Comparison of ENCODE assay signal across 8 cellular contexts in the genomic region with DNA sequence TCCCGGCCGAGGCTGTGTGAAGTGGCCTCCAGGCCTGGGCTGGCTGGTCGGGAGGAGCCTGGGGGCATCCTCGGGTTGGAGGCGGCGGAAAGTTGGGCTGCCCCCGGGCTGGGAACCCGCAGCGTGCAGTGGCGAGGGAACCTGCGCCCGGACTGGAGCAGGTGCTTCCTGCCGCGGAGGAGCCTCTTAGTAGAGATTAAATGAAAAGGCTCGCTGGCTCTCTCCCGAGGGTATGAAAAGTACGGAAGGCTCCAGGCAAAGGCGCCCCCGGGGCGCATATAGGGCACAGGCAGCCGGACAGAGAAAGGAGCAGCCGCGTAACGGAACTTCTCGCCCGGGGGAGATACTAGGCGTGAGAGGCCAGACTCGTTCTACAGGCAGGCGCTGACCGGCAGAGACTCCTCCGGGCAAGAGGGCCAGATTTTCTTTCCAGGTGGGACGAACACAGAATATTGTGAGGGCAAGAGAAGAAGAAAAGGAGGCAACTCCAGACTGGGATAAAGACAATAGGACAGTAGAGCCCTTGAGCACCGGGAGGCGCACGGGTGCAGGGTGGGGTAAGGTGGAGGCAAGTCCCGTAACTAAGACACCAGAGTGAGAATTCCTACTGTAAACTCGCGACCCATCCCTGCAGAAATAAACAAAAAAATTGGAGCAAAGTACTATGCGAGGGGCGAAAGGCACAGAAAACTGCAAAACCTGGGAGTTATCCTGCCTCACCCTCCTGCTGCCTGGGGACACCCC. TPM values are rescaled to one million over a fixed set of nuclear protein-coding genes. Genes with fewer than 3 reads are reported as not detected.
DNase-seq lines count a peak whose midpoint lies in the region; ATAC-seq and TF ChIP-seq lines count a peak whose summit lies in the region.

No MANE protein-coding gene starts in this region.

- H3K27me3 ChIP-seq in uterus, result peaks cover 4 to 22% of the 10 kb centered on the region in 2 donors

- H3K4me1 ChIP-seq in mesodermal cell (ENCODE audit: control insufficient read depth, insufficient read depth, low read length, poor library complexity, severe bottlenecking) (peaks cover 12% of the 10 kb centered on the region), uterus (peaks cover 0 to 4% of the 10 kb centered on the region in 2 donors)

- 0% methylated on average over 18 to 37 of the region's 40 CpGs for WGBS in mesodermal cell (ENCODE audit: insufficient coverage in 2 of 2), 2 experiments

- H3K4me3 Mint-ChIP-seq in T-helper 1 cell treated with Interleukin-12 subunit alpha and Interleukin-12 subunit beta and Interleukin-4 antibody, amounts not matched to agents 30 μg/mL and 1 μg/mL, for 36 hours, result peak overlapping the region; percentile 68

- TF ChIP-seq POLR2A in uterus (IDR thresholded peaks at IDR 0.05), result no peak

- no peaks in the 10 kb centered on the region for H3K36me3 Mint-ChIP-seq in T-helper 1 cell treated with Interleukin-12 subunit alpha and Interleukin-12 subunit beta and Interleukin-4 antibody, amounts not matched to agents 30 μg/mL and 1 μg/mL, for 36 hours (ENCODE audit: low read depth)

- H3K27ac Mint-ChIP-seq in T-helper 1 cell treated with Interleukin-12 subunit alpha and Interleukin-12 subunit beta and Interleukin-4 antibody, amounts not matched to agents 30 μg/mL and 1 μg/mL, for 36 hours, result peak overlapping the region; percentile 71

- H3K4me3 ChIP-seq in mesodermal cell (ENCODE audit: extremely low read depth, insufficient read depth, low read length, poor library complexity, severe bottlenecking) (peak overlapping the region; percentile 95), uterus (peak overlapping the region; percentile 19 to 52)

- no peak for DNase-seq in T-helper 1 cell
- DNase-seq in NCI-H69 (lab: John Stamatoyannopoulos, UW), result peak; percentile 57
- DNase-seq in ecto neural progenitor cell (ENCODE audit: low spot score), result peak; percentile 71
- DNase-seq in uterus, result no peak
- no peak for DNase-seq in KG1 (lab: John Stamatoyannopoulos, UW)

- H3K9me3 Mint-ChIP-seq in T-helper 1 cell treated with Interleukin-12 subunit alpha and Interleukin-12 subunit beta and Interleukin-4 antibody, amounts not matched to agents 30 μg/mL and 1 μg/mL, for 36 hours, result peaks cover 3% of the 10 kb centered on the region

- H3K27me3 Mint-ChIP-seq in T-helper 1 cell treated with Interleukin-12 subunit alpha and Interleukin-12 subunit beta and Interleukin-4 antibody, amounts not matched to agents 30 μg/mL and 1 μg/mL, for 36 hours (ENCODE audit: low read depth), result peaks cover 49% of the 10 kb centered on the region

- H3K36me3 ChIP-seq in mesodermal cell (ENCODE audit: control insufficient read depth, insufficient read depth, low read length) (peaks cover 3% of the 10 kb centered on the region), uterus (no peaks in the 10 kb centered on the region)

- H3K4me1 Mint-ChIP-seq in T-helper 1 cell treated with Interleukin-12 subunit alpha and Interleukin-12 subunit beta and Interleukin-4 antibody, amounts not matched to agents 30 μg/mL and 1 μg/mL, for 36 hours (ENCODE audit: low read depth), result peaks cover 8% of the 10 kb centered on the region

- H3K9me3 ChIP-seq in mesodermal cell (ENCODE audit: control insufficient read depth, low read length) (no peaks in the 10 kb centered on the region), uterus (no peaks in the 10 kb centered on the region)

- intact Hi-C loops in uterus (cut with DNase I; ENCODE audit: low total_unique reads), result no loop called here

- peak overlapping the region; percentile 90 for H3K27ac ChIP-seq in mesodermal cell (ENCODE audit: low read depth, low read length, severe bottlenecking)
- no peak overlapping the region for H3K27ac ChIP-seq in uterus

- TF ChIP-seq CTCF in uterus (IDR thresholded peaks at IDR 0.05), result no peak

- ATAC-seq in HG02610 (IDR thresholded peaks at IDR 0.05; ENCODE audit: unreplicated experiment), result no peak

RNA-seq across cellular contexts. Expression of a gene that starts 0.8 kb away (rescaled TPM):
- polyA plus RNA-seq in mesodermal cell (2013, experiment 1 of 2), result 203 TPM
- polyA plus RNA-seq in mesodermal cell (2013, experiment 2 of 2), result 184 TPM
- total RNA-seq in uterus, result 10 to 100 TPM in 1 of 4 donors, 1 to 10 TPM in 2, under 1 TPM in 1; 0.26 to 58.2 (median 1.9) TPM

Comparison
In these comparisons a context has a peak if more than half of its experiments do, and no peak if none do; other contexts are left out.
1. DNase-seq: peak in NCI-H69 (single experiment) and ecto neural progenitor cell (single experiment); none in T-helper 1 cell (0 of 5), uterus (0 of 2) and KG1 (single experiment).